Comparison of ENCODE assay signal across 8 cellular contexts in genomic region chr3:195106418-195106906, GRCh38.
DNase-seq lines count a peak whose midpoint lies in the region; ATAC-seq and TF ChIP-seq lines count a peak whose summit lies in the region.

No MANE protein-coding gene starts in this region.

- H2AFZ ChIP-seq in ACC112 (ENCODE audit: low read length, unreplicated experiment): no peak overlapping the region

- H3K9me3 ChIP-seq in Peyer's patch (no peaks in the 10 kb centered on the region), testis (no peaks in the 10 kb centered on the region)

- H3K36me3 ChIP-seq in ACC112 (ENCODE audit: insufficient read depth, low read length): no peaks in the 10 kb centered on the region
- H3K36me3 ChIP-seq in Peyer's patch: no peaks in the 10 kb centered on the region
- H3K36me3 ChIP-seq in testis (ENCODE audit: low read depth, missing control alignments): no peaks in the 10 kb centered on the region

- intact Hi-C loops in activated T-helper 2 cell treated with anti-CD3 and anti-CD28 coated beads, Interferon-gamma antibody, Interleukin-2, Interleukin-4, amounts not matched to agents 10 μg/mL and 5 μg/mL and 100 μg/mL, durations not matched to agents 14 hours and 24 hours and 36 hours (cut with micrococcal nuclease): loop anchor here (1.0 kb wide), 1 partner anchor 424 kb away; no protein-coding TSS in a partner anchor
- intact Hi-C loops in testis (cut with DNase I; ENCODE audit: low total_unique reads): no loop called here

- WGBS in testis, 2 donors: 4% methylated on average over 17 to 29 of the region's 29 CpGs

- peak; percentile 49 for DNase-seq in HPDE6-E6E7 (ENCODE audit: extremely low spot score)
- DNase-seq in Peyer's patch: peak; percentile 71 to 83 (median 76)
- DNase-seq in activated T-helper 2 cell treated with anti-CD3 and anti-CD28 coated beads, Interferon-gamma antibody, Interleukin-2, Interleukin-4, amounts not matched to agents 10 μg/mL and 5 μg/mL and 100 μg/mL, durations not matched to agents 14 hours and 24 hours and 36 hours (ENCODE audit: low spot score): peak; percentile 41
- peak; percentile 62 for DNase-seq in fibroblast of the aortic adventitia (ENCODE audit: low read depth)
- peak; percentile 60 for DNase-seq in omental fat pad (ENCODE audit: low spot score)
- peak; percentile 76 for DNase-seq in testis

- H3K4me3 Mint-ChIP-seq in activated T-helper 2 cell treated with anti-CD3 and anti-CD28 coated beads, Interferon-gamma antibody, Interleukin-2, Interleukin-4, amounts not matched to agents 10 μg/mL and 5 μg/mL and 100 μg/mL, durations not matched to agents 14 hours and 24 hours and 36 hours (ENCODE audit: low read depth): no peak overlapping the region

- peak; percentile 62 for ATAC-seq in GM18519 (IDR thresholded peaks at IDR 0.05; ENCODE audit: low FRiP score, unreplicated experiment)
- ATAC-seq in omental fat pad (ENCODE audit: low FRiP score): peak; percentile 81

- TF ChIP-seq POLR2A in Peyer's patch (IDR thresholded peaks at IDR 0.05): peak in 1 of 2 donors; percentile 9
- TF ChIP-seq POLR2A in testis (IDR thresholded peaks at IDR 0.05): no peak

- H3K4me1 ChIP-seq in ACC112 (ENCODE audit: control insufficient read depth, insufficient read depth, low read length, unreplicated experiment) (peaks cover 19% of the 10 kb centered on the region), Peyer's patch (peaks cover 0 to 7% (median 3%) of the 10 kb centered on the region in 4 donors), testis (peaks cover 7% of the 10 kb centered on the region)

- no peak overlapping the region for H3K27ac ChIP-seq in ACC112 (ENCODE audit: low read depth, low read length)
- H3K27ac ChIP-seq in Peyer's patch: no peak overlapping the region
- no peak overlapping the region for H3K27ac ChIP-seq in testis

- peaks cover 4% of the 10 kb centered on the region for H3K4me1 Mint-ChIP-seq in activated T-helper 2 cell treated with anti-CD3 and anti-CD28 coated beads, Interferon-gamma antibody, Interleukin-2, Interleukin-4, amounts not matched to agents 10 μg/mL and 5 μg/mL and 100 μg/mL, durations not matched to agents 14 hours and 24 hours and 36 hours (ENCODE audit: low read depth)

- TF ChIP-seq CTCF in Peyer's patch (IDR thresholded peaks at IDR 0.05) (peak; percentile 94 to 99 (median 98)), fibroblast of the aortic adventitia (IDR thresholded peaks at IDR 0.05; ENCODE audit: insufficient read depth, low read length) (peak; percentile 93), omental fat pad (IDR thresholded peaks at IDR 0.05) (peak in 2 of 3 donors; percentile 94 to 98), testis (IDR thresholded peaks at IDR 0.05) (peak; percentile 99 to 100 (median 99))

- H3K27me3 Mint-ChIP-seq in activated T-helper 2 cell treated with anti-CD3 and anti-CD28 coated beads, Interferon-gamma antibody, Interleukin-2, Interleukin-4, amounts not matched to agents 10 μg/mL and 5 μg/mL and 100 μg/mL, durations not matched to agents 14 hours and 24 hours and 36 hours (ENCODE audit: low read depth): no peaks in the 10 kb centered on the region

- H3K79me2 ChIP-seq in ACC112 (ENCODE audit: control insufficient read depth, insufficient read depth, low read length, unreplicated experiment): no peaks in the 10 kb centered on the region

- H3K9me3 Mint-ChIP-seq in activated T-helper 2 cell treated with anti-CD3 and anti-CD28 coated beads, Interferon-gamma antibody, Interleukin-2, Interleukin-4, amounts not matched to agents 10 μg/mL and 5 μg/mL and 100 μg/mL, durations not matched to agents 14 hours and 24 hours and 36 hours: no peaks in the 10 kb centered on the region

- H3K27ac Mint-ChIP-seq in activated T-helper 2 cell treated with anti-CD3 and anti-CD28 coated beads, Interferon-gamma antibody, Interleukin-2, Interleukin-4, amounts not matched to agents 10 μg/mL and 5 μg/mL and 100 μg/mL, durations not matched to agents 14 hours and 24 hours and 36 hours: no peak overlapping the region

- H3K27me3 ChIP-seq in ACC112 (ENCODE audit: insufficient read depth, low read length) (no peaks in the 10 kb centered on the region), Peyer's patch (no peaks in the 10 kb centered on the region), testis (no peaks in the 10 kb centered on the region)

- H3K4me3 ChIP-seq in ACC112 (ENCODE audit: low read depth, low read length): peak overlapping the region; percentile 56
- peak overlapping the region in 2 of 4 donors; percentile 24 to 42 for H3K4me3 ChIP-seq in Peyer's patch
- peak overlapping the region; percentile 23 for H3K4me3 ChIP-seq in fibroblast of the aortic adventitia (ENCODE audit: low read depth, low read length)
- peak overlapping the region; percentile 23 to 32 for H3K4me3 ChIP-seq in testis

- H3K36me3 Mint-ChIP-seq in activated T-helper 2 cell treated with anti-CD3 and anti-CD28 coated beads, Interferon-gamma antibody, Interleukin-2, Interleukin-4, amounts not matched to agents 10 μg/mL and 5 μg/mL and 100 μg/mL, durations not matched to agents 14 hours and 24 hours and 36 hours (ENCODE audit: low read depth): no peaks in the 10 kb centered on the region
